8 cellular contexts compared by ENCODE assay signal in the genomic region with DNA sequence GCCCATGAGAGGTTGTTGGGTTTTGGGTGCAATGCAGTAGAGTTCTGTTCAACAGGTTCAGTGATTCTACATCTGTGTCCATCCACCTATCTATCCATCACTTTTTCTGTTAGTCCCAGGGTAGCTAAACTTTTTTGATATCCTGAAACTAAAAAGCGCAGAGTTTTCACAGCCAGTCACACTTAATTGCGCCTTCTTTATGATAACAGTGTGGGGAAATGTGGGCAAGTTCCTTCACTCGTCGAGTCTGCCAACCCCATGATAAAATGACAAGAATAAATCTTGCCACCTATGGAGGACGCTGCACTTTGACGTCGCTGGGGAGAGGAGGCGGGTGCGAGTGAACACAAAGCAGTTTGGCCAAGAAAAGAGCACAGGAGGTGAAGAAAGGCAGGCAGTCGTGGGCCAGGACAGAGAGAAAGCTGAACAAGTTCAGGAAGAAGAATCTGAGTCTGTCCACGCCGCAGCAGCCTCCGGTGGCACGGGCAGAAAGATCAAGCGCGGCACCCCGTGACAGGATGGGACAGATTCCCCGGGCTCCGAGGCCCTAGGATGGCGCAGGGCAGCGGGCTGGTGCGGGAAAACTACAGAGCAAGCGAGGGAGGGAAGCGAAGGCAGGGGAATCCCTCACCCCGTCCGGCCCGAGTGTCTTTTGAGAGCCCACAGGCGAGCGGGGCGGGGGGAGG. TPM values are rescaled to one million over a fixed set of nuclear protein-coding genes. Genes with fewer than 3 reads are reported as not detected.
DNase-seq lines count a peak whose midpoint lies in the region; ATAC-seq and TF ChIP-seq lines count a peak whose summit lies in the region.

No MANE protein-coding gene starts in this region.

- H3K27ac Mint-ChIP-seq in activated naive CD4-positive, alpha-beta T cell treated with anti-CD3 and anti-CD28 coated beads, Interleukin-2, amount 10 ng/mL, durations not matched to agents 7 days and 5 days, result no peak overlapping the region

- H3K27me3 Mint-ChIP-seq in activated naive CD4-positive, alpha-beta T cell treated with anti-CD3 and anti-CD28 coated beads, Interleukin-2, amount 10 ng/mL, durations not matched to agents 7 days and 5 days, result peaks cover 64% of the 10 kb centered on the region

- H3K4me3 ChIP-seq in HUES6 (ENCODE audit: low read depth, low read length) (peak overlapping the region; percentile 60), ectodermal cell (ENCODE audit: insufficient read depth, low read depth, low read length) (peak overlapping the region; percentile 22), psoas muscle (peak overlapping the region; percentile 54)

- H3K36me3 ChIP-seq in HUES6 (ENCODE audit: control insufficient read depth, insufficient read depth, low read length) (no peaks in the 10 kb centered on the region), ectodermal cell (ENCODE audit: control insufficient read depth, insufficient read depth, low read length) (no peaks in the 10 kb centered on the region), psoas muscle (ENCODE audit: insufficient read depth in 1 of 2, low read depth in 1 of 2) (no peaks in the 10 kb centered on the region)

- intact Hi-C loops in psoas muscle (cut with DNase I), result loop anchor here in 1 of 2 donors (2.0 to 5.0 kb wide), 3 partner anchors 479 to 1225 kb away; no protein-coding TSS in a partner anchor

- no peaks in the 10 kb centered on the region for H3K9me3 Mint-ChIP-seq in activated naive CD4-positive, alpha-beta T cell treated with anti-CD3 and anti-CD28 coated beads, Interleukin-2, amount 10 ng/mL, durations not matched to agents 7 days and 5 days

- DNase-seq in activated naive CD4-positive, alpha-beta T cell treated with anti-CD3 and anti-CD28 coated beads, Interleukin-2, amount 10 ng/mL, durations not matched to agents 7 days and 5 days, result no peak
- DNase-seq in activated naive CD4-positive, alpha-beta T cell (lab: John Stamatoyannopoulos, UW), result no peak
- DNase-seq in psoas muscle (no peak), CD1c-positive myeloid dendritic cell (ENCODE audit: extremely low spot score) (no peak), OCI-M1 (lab: John Stamatoyannopoulos, UW) (no peak), GM19240 (ENCODE audit: insufficient read length, low spot score) (no peak)

- H3K36me3 Mint-ChIP-seq in activated naive CD4-positive, alpha-beta T cell treated with anti-CD3 and anti-CD28 coated beads, Interleukin-2, amount 10 ng/mL, durations not matched to agents 7 days and 5 days, result peaks cover 4% of the 10 kb centered on the region

- H3K4me1 Mint-ChIP-seq in activated naive CD4-positive, alpha-beta T cell treated with anti-CD3 and anti-CD28 coated beads, Interleukin-2, amount 10 ng/mL, durations not matched to agents 7 days and 5 days, result peaks cover 7% of the 10 kb centered on the region

- CTCF ChIA-PET in activated naive CD4-positive, alpha-beta T cell treated with anti-CD3 and anti-CD28 coated beads, Interleukin-2, amount 10 ng/mL, durations not matched to agents 7 days and 5 days (lab: Charles Lee), result interaction anchor here (0.6 to 2.4 kb wide), 3 partner anchors 17 to 477 kb away, joined by 3 to 7 read pairs (median 4); no protein-coding TSS in a partner anchor

- peak overlapping the region; percentile 45 for H3K4me3 Mint-ChIP-seq in activated naive CD4-positive, alpha-beta T cell treated with anti-CD3 and anti-CD28 coated beads, Interleukin-2, amount 10 ng/mL, durations not matched to agents 7 days and 5 days

- 17 to 18% methylated on average over 30 of the region's 30 CpGs for WGBS in ectodermal cell, 2 experiments
- 8 to 10% (median 9%) methylated on average over 30 of the region's 30 CpGs for WGBS in psoas muscle, 3 donors

- peaks cover 13% of the 10 kb centered on the region for H3K27me3 ChIP-seq in HUES6 (ENCODE audit: control insufficient read depth, insufficient read depth, low read length)
- peaks cover 28% of the 10 kb centered on the region for H3K27me3 ChIP-seq in ectodermal cell (ENCODE audit: control insufficient read depth, insufficient read depth, low read length, poor library complexity, severe bottlenecking)
- H3K27me3 ChIP-seq in psoas muscle (ENCODE audit: insufficient read depth in 3 of 3, low read length in 2 of 3), result peaks cover 16 to 99% (median 27%) of the 10 kb centered on the region in 3 donors

- peak in 3 of 4 donors; percentile 11 to 42 (median 27) for ATAC-seq in psoas muscle

- peak overlapping the region; percentile 88 for H3K9ac ChIP-seq in HUES6 (ENCODE audit: low read length)

- H3K9me3 ChIP-seq in HUES6 (ENCODE audit: control insufficient read depth, insufficient read depth, low read depth, low read length) (no peaks in the 10 kb centered on the region), ectodermal cell (ENCODE audit: control insufficient read depth, low read length) (no peaks in the 10 kb centered on the region), psoas muscle (no peaks in the 10 kb centered on the region)

- H3K27ac ChIP-seq in HUES6 (ENCODE audit: low read depth, low read length) (no peak overlapping the region; the same call in 1 of the 2 replicates), ectodermal cell (ENCODE audit: insufficient read depth, low read depth, low read length, poor library complexity, severe bottlenecking) (no peak overlapping the region), psoas muscle (no peak overlapping the region)

- peaks cover 59% of the 10 kb centered on the region for H3K4me1 ChIP-seq in HUES6 (ENCODE audit: control insufficient read depth, insufficient read depth, low read length)
- H3K4me1 ChIP-seq in ectodermal cell (ENCODE audit: control insufficient read depth, insufficient read depth, low read length), result peaks cover 26% of the 10 kb centered on the region
- no peaks in the 10 kb centered on the region for H3K4me1 ChIP-seq in psoas muscle

- TF ChIP-seq CTCF in psoas muscle (IDR thresholded peaks at IDR 0.05), result no peak

RNA-seq across cellular contexts. Expression of a gene that starts 9.2 kb away (rescaled TPM):
- 45.2 TPM for polyA plus RNA-seq in ectodermal cell (2013, experiment 1 of 4)
- 64.6 TPM for polyA plus RNA-seq in ectodermal cell (2013, experiment 2 of 4)
- polyA plus RNA-seq in ectodermal cell (2013, experiment 3 of 4), result 44.9 TPM
- 44.9 TPM for polyA plus RNA-seq in ectodermal cell (2013, experiment 4 of 4)
- total RNA-seq in psoas muscle, result not detected
- polyA plus RNA-seq in psoas muscle, result not detected
